1 cellular context compared by ENCODE assay signal in the genomic region with DNA sequence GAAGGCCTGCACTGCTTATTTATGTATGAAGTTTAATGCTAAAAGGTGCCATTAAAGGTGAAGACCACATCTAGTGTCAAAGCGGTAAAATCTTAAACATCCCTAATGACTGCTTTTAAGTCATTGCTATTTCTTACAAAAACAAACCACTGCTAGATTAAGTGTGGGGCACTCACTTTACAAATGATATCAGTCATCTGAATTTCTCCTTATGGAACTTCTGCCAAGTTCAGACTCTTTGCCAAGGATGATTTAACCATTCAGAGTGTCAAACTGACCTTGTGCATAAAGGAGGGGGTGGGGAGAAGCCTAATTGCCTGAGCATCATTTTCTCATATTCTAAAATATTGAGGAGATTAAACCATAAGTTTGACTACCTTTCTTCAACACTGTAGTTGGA.
TF ChIP-seq lines count a peak whose summit lies in the region.

No MANE protein-coding gene starts in this region.

TF ChIP-seq in IMR-90, 13 proteins besides CTCF, POLR2A, EP300 and RAD21 (continued from another document):
- no peak for TF ChIP-seq BHLHE40 (IDR thresholded peaks at IDR 0.05; ENCODE audit: low read depth, low read length)
- no peak for TF ChIP-seq MXI1 (IDR thresholded peaks at IDR 0.05; ENCODE audit: borderline replicate concordance, low read depth, low read length)
- no peak for TF ChIP-seq SMC3 (IDR thresholded peaks at IDR 0.05; ENCODE audit: low read depth, low read length)
- TF ChIP-seq, protein P1, sequence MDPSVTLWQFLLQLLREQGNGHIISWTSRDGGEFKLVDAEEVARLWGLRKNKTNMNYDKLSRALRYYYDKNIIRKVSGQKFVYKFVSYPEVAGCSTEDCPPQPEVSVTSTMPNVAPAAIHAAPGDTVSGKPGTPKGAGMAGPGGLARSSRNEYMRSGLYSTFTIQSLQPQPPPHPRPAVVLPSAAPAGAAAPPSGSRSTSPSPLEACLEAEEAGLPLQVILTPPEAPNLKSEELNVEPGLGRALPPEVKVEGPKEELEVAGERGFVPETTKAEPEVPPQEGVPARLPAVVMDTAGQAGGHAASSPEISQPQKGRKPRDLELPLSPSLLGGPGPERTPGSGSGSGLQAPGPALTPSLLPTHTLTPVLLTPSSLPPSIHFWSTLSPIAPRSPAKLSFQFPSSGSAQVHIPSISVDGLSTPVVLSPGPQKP (IDR thresholded peaks at IDR 0.05; ENCODE audit: borderline replicate concordance, low read depth, low read length): no peak
